1 cellular context compared by ENCODE assay signal in genomic region chr9:32399110-32399815, GRCh38.
TF ChIP-seq lines count a peak whose summit lies in the region.

No MANE protein-coding gene starts in this region.

TF ChIP-seq in A549, 52 proteins besides CTCF, POLR2A, EP300 and RAD21 (continued from another document):
- TF ChIP-seq, protein P1, sequence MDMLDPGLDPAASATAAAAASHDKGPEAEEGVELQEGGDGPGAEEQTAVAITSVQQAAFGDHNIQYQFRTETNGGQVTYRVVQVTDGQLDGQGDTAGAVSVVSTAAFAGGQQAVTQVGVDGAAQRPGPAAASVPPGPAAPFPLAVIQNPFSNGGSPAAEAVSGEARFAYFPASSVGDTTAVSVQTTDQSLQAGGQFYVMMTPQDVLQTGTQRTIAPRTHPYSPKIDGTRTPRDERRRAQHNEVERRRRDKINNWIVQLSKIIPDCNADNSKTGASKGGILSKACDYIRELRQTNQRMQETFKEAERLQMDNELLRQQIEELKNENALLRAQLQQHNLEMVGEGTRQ (IDR thresholded peaks at IDR 0.05): no peak
- TF ChIP-seq SMC3 (IDR thresholded peaks at IDR 0.05): no peak
- no peak for TF ChIP-seq SREBF2 (IDR thresholded peaks at IDR 0.05)
- no peak for TF ChIP-seq HEYL (CRISPR knock-in tag; IDR thresholded peaks at IDR 0.05)
- TF ChIP-seq HMGXB4 (CRISPR knock-in tag; IDR thresholded peaks at IDR 0.05; ENCODE audit: borderline replicate concordance): no peak
- no peak for TF ChIP-seq E2F6 (IDR thresholded peaks at IDR 0.05; ENCODE audit: borderline replicate concordance, low read depth)
